8 cellular contexts compared by ENCODE assay signal in the genomic region with DNA sequence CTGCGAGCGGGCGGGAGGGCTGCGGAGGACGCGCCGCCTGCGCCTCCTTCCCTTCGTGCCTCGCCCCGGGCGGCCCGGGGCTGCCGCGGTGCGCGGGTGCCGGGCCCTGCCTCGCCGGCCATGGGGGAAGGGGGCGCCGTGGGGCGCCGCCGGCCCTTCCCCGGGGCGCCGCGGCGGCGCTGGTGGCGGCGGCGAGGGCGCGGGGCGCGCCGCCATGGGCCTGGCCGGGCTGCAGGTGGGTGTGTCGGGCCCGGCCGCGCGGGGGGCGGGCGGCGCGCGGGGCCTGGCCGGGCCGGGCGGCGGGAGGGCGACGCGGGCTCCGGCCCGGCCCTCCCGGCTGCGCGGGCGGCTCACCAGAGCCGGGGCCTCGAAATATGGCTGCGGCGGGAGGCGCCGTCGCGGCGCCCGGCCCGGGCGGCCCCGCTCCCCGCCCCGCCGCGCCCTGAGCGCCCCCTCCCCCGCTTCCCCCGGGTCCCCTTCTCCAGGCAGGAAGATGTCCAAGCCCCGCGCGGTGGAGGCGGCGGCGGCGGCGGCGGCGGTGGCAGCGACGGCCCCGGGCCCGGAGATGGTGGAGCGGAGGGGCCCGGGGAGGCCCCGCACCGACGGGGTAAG. TPM values are rescaled to one million over a fixed set of nuclear protein-coding genes. Genes with fewer than 3 reads are reported as not detected.
DNase-seq lines count a peak whose midpoint lies in the region; ATAC-seq and TF ChIP-seq lines count a peak whose summit lies in the region.

No MANE protein-coding gene starts in this region.

- peak overlapping the region; percentile 83 for H3K9ac ChIP-seq in SK-N-MC (ENCODE audit: insufficient read length)

- H3K27me3 ChIP-seq in layer of hippocampus (ENCODE audit: control insufficient read depth, insufficient read depth, low read length) (no peaks in the 10 kb centered on the region), vagina (no peaks in the 10 kb centered on the region)

- H3K27ac ChIP-seq in SK-N-MC (no peak overlapping the region), layer of hippocampus (ENCODE audit: low read depth, low read length) (peak overlapping the region; percentile 80), vagina (peak overlapping the region; percentile 85)

- H3K36me3 ChIP-seq in SK-N-MC (ENCODE audit: insufficient read depth, low read length) (peaks cover 36% of the 10 kb centered on the region), vagina (peaks cover 0 to 9% of the 10 kb centered on the region in 2 donors)

- H3K4me1 ChIP-seq in vagina: peaks cover 69% of the 10 kb centered on the region

- DNase-seq in AG04449 (ENCODE audit: low read depth, low spot score): no peak
- DNase-seq in SK-N-MC (ENCODE audit: low read depth, low spot score): no peak
- DNase-seq in vagina (ENCODE audit: extremely low spot score in 2 of 2): no peak
- no peak for DNase-seq in dermis blood vessel endothelial cell
- DNase-seq in DMS153 (lab: John Stamatoyannopoulos, UW): no peak
- no peak for DNase-seq in AML-193 (lab: John Stamatoyannopoulos, UW)

- CTCF ChIA-PET in AG04449 (lab: Yijun Ruan, JAX): no interaction called here

- peak in 1 of 2 donors; percentile 31 for TF ChIP-seq POLR2A in vagina (IDR thresholded peaks at IDR 0.05)

- POLR2A ChIA-PET in AG04449 (lab: Yijun Ruan, JAX): no interaction called here

- intact Hi-C loops in vagina (cut with DNase I): loop anchor here (10.0 kb wide), 1 partner anchor 124 kb away; no protein-coding TSS in a partner anchor

- peak overlapping the region; percentile 70 for H3K4me3 ChIP-seq in AG04449 (ENCODE audit: low read depth, low read length)
- H3K4me3 ChIP-seq in SK-N-MC: peak overlapping the region; percentile 85
- H3K4me3 ChIP-seq in vagina: peak overlapping the region; percentile 66 to 84

- TF ChIP-seq CTCF in AG04449 (IDR thresholded peaks at IDR 0.05; ENCODE audit: insufficient read depth, low read length, missing control alignments): no peak
- no peak for TF ChIP-seq CTCF in vagina (IDR thresholded peaks at IDR 0.05)

- H3K9me3 ChIP-seq in SK-N-MC (ENCODE audit: low read depth, low read length): no peaks in the 10 kb centered on the region
- no peaks in the 10 kb centered on the region for H3K9me3 ChIP-seq in vagina

- peak; percentile 11 for ATAC-seq in GM19395 (IDR thresholded peaks at IDR 0.05; ENCODE audit: unreplicated experiment)

RNA-seq across cellular contexts. Expression of a gene that starts 5.1 kb away (rescaled TPM):
- total RNA-seq in vagina: 42.2 TPM
- total RNA-seq in dermis blood vessel endothelial cell: 36.6 and 56.2 TPM in 2 replicates

RNA-seq across cellular contexts. Expression of a gene that starts 24.4 kb away (rescaled TPM):
- 15.0 TPM for total RNA-seq in vagina
- total RNA-seq in dermis blood vessel endothelial cell: 28.6 and 41.2 TPM in 2 replicates

RNA-seq across cellular contexts. Expression of a gene that starts 47.4 kb away (rescaled TPM):
- 9.6 TPM for total RNA-seq in vagina
- total RNA-seq in dermis blood vessel endothelial cell: 3.8 and 4.1 TPM in 2 replicates
